ENCODE assay signal across 23 cellular contexts in genomic region chr16:50386139-50386538, GRCh38. TPM values are rescaled to one million over a fixed set of nuclear protein-coding genes. Genes with fewer than 3 reads are reported as not detected.
DNase-seq lines count a peak whose midpoint lies in the region; ATAC-seq and TF ChIP-seq lines count a peak whose summit lies in the region.
"Had no signal": no experiment of that assay in that cellular context is flagged by ENCODE, and none has a peak within 500 bp of the region (broad histone marks: within the 10 kb centered on the region; RNA-seq: fewer than 3 reads in every experiment).

No MANE protein-coding gene starts in this region.

- ATAC-seq in effector memory CD8-positive, alpha-beta T cell (replicated peaks): no peak
- no peak for ATAC-seq in GM21737 (IDR thresholded peaks at IDR 0.05; ENCODE audit: unreplicated experiment)
- ATAC-seq: heart left ventricle; left cardiac atrium; sciatic nerve; stimulated activated naive CD8-positive, alpha-beta T cell treated with anti-CD3 and anti-CD28 coated beads, Interleukin-15, Interleukin-2, amounts not matched to agents 100 U/mL and 50 U/mL, for 24 hours had no signal

- H3K4me1 Mint-ChIP-seq in effector memory CD8-positive, alpha-beta T cell (ENCODE audit: low read depth in 2 of 2): no peaks in the 10 kb centered on the region
- H3K4me1 Mint-ChIP-seq: activated naive CD8-positive, alpha-beta T cell treated with anti-CD3 and anti-CD28 coated beads, Interleukin-2, amount 10 ng/mL, durations not matched to agents 7 days and 5 days had no signal

- no peak overlapping the region for H3K4me3 ChIP-seq in BE2C (ENCODE audit: low read depth, low read length)
- no peak overlapping the region for H3K4me3 ChIP-seq in NB4 (ENCODE audit: low read depth, low read length)
- H3K4me3 ChIP-seq in fibroblast of mammary gland (ENCODE audit: control insufficient read depth, low read depth, low read length): no peak overlapping the region
- H3K4me3 ChIP-seq: HAP-1, heart left ventricle, thoracic aorta, uterus had no signal

- no peaks in the 10 kb centered on the region for H3K36me3 Mint-ChIP-seq in effector memory CD8-positive, alpha-beta T cell (ENCODE audit: insufficient read depth)
- H3K36me3 Mint-ChIP-seq: activated naive CD8-positive, alpha-beta T cell treated with anti-CD3 and anti-CD28 coated beads, Interleukin-2, amount 10 ng/mL, durations not matched to agents 7 days and 5 days had no signal

- H3K4me3 Mint-ChIP-seq in effector memory CD8-positive, alpha-beta T cell: no peak overlapping the region
- H3K4me3 Mint-ChIP-seq: activated CD4-positive, alpha-beta memory T cell treated with anti-CD3 and anti-CD28 coated beads, Interleukin-2, amount 10 ng/mL, durations not matched to agents 7 days and 5 days; activated naive CD8-positive, alpha-beta T cell treated with anti-CD3 and anti-CD28 coated beads, Interleukin-2, amount 10 ng/mL, durations not matched to agents 7 days and 5 days; CD4-positive, alpha-beta T cell had no signal

- DNase-seq in BE2C: peak; percentile 72
- DNase-seq in DMS 273 treated with DMSO at 0.1 percent for 48 hours (lab: John Stamatoyannopoulos, UW): peak; percentile 61
- DNase-seq in NB4 (ENCODE audit: low read depth): peak; percentile 21
- peak; percentile 24 for DNase-seq in fibroblast of mammary gland (ENCODE audit: low read depth)
- DNase-seq in NCI-H1436 (lab: John Stamatoyannopoulos, UW): no peak
- DNase-seq in effector memory CD8-positive, alpha-beta T cell: no peak
- DNase-seq: activated CD4-positive, alpha-beta memory T cell treated with anti-CD3 and anti-CD28 coated beads, Interleukin-2, amount 10 ng/mL, durations not matched to agents 7 days and 5 days; activated effector memory CD4-positive, alpha-beta T cell treated with anti-CD3 and anti-CD28 coated beads, Interleukin-2, amount 50 U/mL, for 16 hours; activated naive CD8-positive, alpha-beta T cell treated with anti-CD3 and anti-CD28 coated beads, Interleukin-2, amount 10 ng/mL, durations not matched to agents 7 days and 5 days; CD4-positive, alpha-beta T cell; DMS79 treated with DMSO at 0.1 percent for 48 hours; heart left ventricle; left cardiac atrium; NCI-H1417 treated with DMSO at 0.1 percent for 48 hours; NCI-H69; stimulated activated CD4-positive, alpha-beta T cell treated with anti-CD3 and anti-CD28 coated beads, Interleukin-4, amount 100 ng/mL, for 4 hours; stimulated activated naive CD8-positive, alpha-beta T cell treated with anti-CD3 and anti-CD28 coated beads, Interleukin-15, Interleukin-2, amounts not matched to agents 100 U/mL and 50 U/mL, for 24 hours; T1000; uterus had no signal

- H3K4me1 ChIP-seq in BE2C: peaks cover 10% of the 10 kb centered on the region
- H3K4me1 ChIP-seq: HAP-1, heart left ventricle had no signal

- H3K9me3 ChIP-seq in BE2C: no peaks in the 10 kb centered on the region
- H3K9me3 ChIP-seq: HAP-1, heart left ventricle, thoracic aorta, uterus had no signal

- no peak overlapping the region for H3K27ac Mint-ChIP-seq in effector memory CD8-positive, alpha-beta T cell
- H3K27ac Mint-ChIP-seq: activated CD4-positive, alpha-beta memory T cell treated with anti-CD3 and anti-CD28 coated beads, Interleukin-2, amount 10 ng/mL, durations not matched to agents 7 days and 5 days; activated naive CD8-positive, alpha-beta T cell treated with anti-CD3 and anti-CD28 coated beads, Interleukin-2, amount 10 ng/mL, durations not matched to agents 7 days and 5 days; CD4-positive, alpha-beta T cell had no signal

- no peaks in the 10 kb centered on the region for H3K36me3 ChIP-seq in BE2C
- H3K36me3 ChIP-seq: HAP-1, heart left ventricle, thoracic aorta, uterus had no signal

- no peak for TF ChIP-seq POLR2A in NB4 (IDR thresholded peaks at IDR 0.05; ENCODE audit: extremely low read depth, insufficient read length)

- H3K27me3 ChIP-seq in BE2C: no peaks in the 10 kb centered on the region
- H3K27me3 ChIP-seq: uterus had no signal

- no peaks in the 10 kb centered on the region for H3K9me3 Mint-ChIP-seq in effector memory CD8-positive, alpha-beta T cell
- H3K9me3 Mint-ChIP-seq: activated CD4-positive, alpha-beta memory T cell treated with anti-CD3 and anti-CD28 coated beads, Interleukin-2, amount 10 ng/mL, durations not matched to agents 7 days and 5 days; activated naive CD8-positive, alpha-beta T cell treated with anti-CD3 and anti-CD28 coated beads, Interleukin-2, amount 10 ng/mL, durations not matched to agents 7 days and 5 days; CD4-positive, alpha-beta T cell had no signal

- H3K27me3 Mint-ChIP-seq in effector memory CD8-positive, alpha-beta T cell: peaks cover 0 to 39% of the 10 kb centered on the region in 2 donors
- H3K27me3 Mint-ChIP-seq: activated CD4-positive, alpha-beta memory T cell treated with anti-CD3 and anti-CD28 coated beads, Interleukin-2, amount 10 ng/mL, durations not matched to agents 7 days and 5 days had no signal

- TF ChIP-seq CTCF in BE2C (IDR thresholded peaks at IDR 0.05; ENCODE audit: low read depth, low read length) (no peak), NB4 (IDR thresholded peaks at IDR 0.05; ENCODE audit: low read depth, low read length) (no peak), fibroblast of mammary gland (conservative IDR thresholded peaks at IDR 0.05; ENCODE audit: control insufficient read depth, insufficient read depth, low read depth, low read length) (no peak)

RNA-seq across cellular contexts. Expression of gene BRD7, which starts 17.4 kb away (rescaled TPM):
- 57.9 TPM for polyA plus RNA-seq in BE2C (2012; ENCODE audit: insufficient read depth, insufficient read length, low read depth)

Comparison
In these comparisons a context has a peak if more than half of its experiments do, and no peak if none do; other contexts are left out.
1. DNase-seq: peak in BE2C (single experiment), DMS 273 treated with DMSO at 0.1 percent for 48 hours (single experiment), NB4 (single experiment) and fibroblast of mammary gland (single experiment); none in NCI-H1436 (single experiment) and effector memory CD8-positive, alpha-beta T cell (0 of 3).